ENCODE assay signal across 9 cellular contexts in the genomic region with DNA sequence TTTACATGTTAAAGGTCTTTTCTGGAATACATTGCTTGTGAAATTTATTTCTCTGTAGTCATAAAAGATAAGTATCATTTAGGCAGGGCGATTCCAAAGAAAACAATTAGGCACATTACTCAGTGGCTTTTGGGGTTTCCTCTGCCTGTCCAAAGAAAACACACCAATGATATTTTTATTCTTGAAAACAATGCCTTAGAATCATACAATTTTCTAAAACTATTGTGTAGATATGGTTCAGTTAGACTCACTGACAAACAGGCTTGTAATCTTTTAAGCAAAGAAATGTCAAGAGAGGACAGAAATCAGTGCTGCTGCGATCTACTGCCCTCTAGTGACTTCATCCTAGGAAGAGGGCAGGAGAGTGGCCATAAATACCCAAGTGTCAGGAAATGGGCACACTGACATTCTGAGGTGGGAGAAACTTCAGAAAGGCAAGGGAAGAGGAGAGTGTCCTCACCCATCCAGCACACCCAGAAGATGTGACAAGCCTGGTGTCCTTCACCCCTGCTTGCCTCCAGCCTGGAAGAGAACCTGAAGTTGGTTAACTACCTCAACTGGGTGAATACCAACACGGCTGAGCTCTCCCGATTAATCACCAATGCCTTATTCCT.
DNase-seq lines count a peak whose midpoint lies in the region; ATAC-seq lines count a peak whose summit lies in the region.
"Had no signal": no experiment of that assay in that cellular context is flagged by ENCODE, and none has a peak within 500 bp of the region (broad histone marks: within the 10 kb centered on the region; RNA-seq: fewer than 3 reads in every experiment).

No MANE protein-coding gene starts in this region.

- no peak overlapping the region for H3K4me3 ChIP-seq in SK-N-MC
- H3K4me3 ChIP-seq: BLaER1 treated with 17β-estradiol and CSF1 and Interleukin-3, amounts not matched to agents 10 nM and 100 nM had no signal

- no peak overlapping the region; the same call in none of the 2 replicates for H3K27ac ChIP-seq in SK-N-MC
- H3K27ac ChIP-seq: BLaER1 treated with 17β-estradiol and CSF1 and Interleukin-3, amounts not matched to agents 10 nM and 100 nM had no signal

- no peak overlapping the region for H3K9ac ChIP-seq in SK-N-MC (ENCODE audit: insufficient read length)
- H3K9ac ChIP-seq: BLaER1 treated with 17β-estradiol and CSF1 and Interleukin-3, amounts not matched to agents 10 nM and 100 nM had no signal

- H3K36me3 ChIP-seq in SK-N-MC (ENCODE audit: insufficient read depth, low read length): peaks cover 82% of the 10 kb centered on the region

- no peak for ATAC-seq in GM21619 (IDR thresholded peaks at IDR 0.05; ENCODE audit: unreplicated experiment)
- ATAC-seq in HG03135 (IDR thresholded peaks at IDR 0.05; ENCODE audit: unreplicated experiment): no peak

- H3K9me3 ChIP-seq in SK-N-MC (ENCODE audit: low read depth, low read length): no peaks in the 10 kb centered on the region
- H3K9me3 ChIP-seq: BLaER1 treated with 17β-estradiol and CSF1 and Interleukin-3, amounts not matched to agents 10 nM and 100 nM had no signal

- DNase-seq in NCI-H1092 treated with DMSO at 0.1 percent for 48 hours (lab: John Stamatoyannopoulos, UW) (peak; percentile 29), NCI-H1092 (lab: John Stamatoyannopoulos, UW) (no peak), HS-27A (ENCODE audit: low read depth) (peak; percentile 1), SK-N-MC (ENCODE audit: low read depth, low spot score) (peak; percentile 22), dermis microvascular lymphatic vessel endothelial cell (ENCODE audit: low read depth in 2 of 2) (peak; percentile 50 to 91), medulla oblongata (ENCODE audit: extremely low spot score) (peak; percentile 53)
